ENCODE assay signal across 34 cellular contexts in the genomic region with DNA sequence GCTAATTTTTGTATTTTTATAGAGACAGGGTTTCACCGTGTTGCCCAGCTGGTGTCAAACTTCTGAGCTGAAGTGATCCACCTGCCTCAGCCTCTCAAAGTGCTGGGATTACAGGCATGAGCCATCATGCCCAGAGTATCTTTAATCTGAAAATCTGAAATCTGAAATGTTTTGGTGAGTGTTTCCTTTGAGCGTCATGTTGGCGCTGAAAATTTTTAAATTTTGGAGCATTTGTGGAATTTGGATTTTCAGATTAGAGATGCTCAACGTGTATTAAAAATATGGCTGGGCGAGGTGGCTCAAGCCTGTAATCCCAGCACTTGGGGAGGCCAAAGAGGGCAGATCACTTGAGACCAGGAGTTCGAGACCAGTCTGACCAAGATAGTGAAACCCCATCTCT.
"Had no signal": no experiment of that assay in that cellular context is flagged by ENCODE, and none has a peak within 500 bp of the region (broad histone marks: within the 10 kb centered on the region; RNA-seq: fewer than 3 reads in every experiment).

No MANE protein-coding gene starts in this region.

- H3K36me3 ChIP-seq: MG63 had no signal

- DNase-seq: Karpas-422, Kasumi-1, MM.1S, MV-4-11, NCI-H1048, NCI-H1092, NCI-H1092 treated with DMSO at 0.1 percent for 48 hours, NCI-H1105, NCI-H1105 treated with DMSO at 0.1 percent for 48 hours, NCI-H1417, NCI-H1417 treated with DMSO at 0.1 percent for 48 hours, NCI-H1436, NCI-H1436 treated with DMSO at 0.1 percent for 48 hours, NCI-H146, NCI-H1694, NCI-H1694 treated with DMSO at 0.1 percent for 48 hours, NCI-H187, NCI-H187 treated with DMSO at 0.1 percent for 48 hours, NCI-H1930, NCI-H2029, NCI-H2029 treated with DMSO at 0.1 percent for 48 hours, NCI-H2081, NCI-H2081 treated with DMSO at 0.1 percent for 48 hours, NCI-H2107, NCI-H2171, NCI-H2171 treated with DMSO at 0.1 percent for 48 hours, NCI-H2227 treated with DMSO at 0.1 percent for 48 hours, NCI-H226, NCI-H345, NCI-H446, NCI-H446 treated with DMSO at 0.1 percent for 48 hours, NCI-H510A, NCI-H510A treated with DMSO at 0.1 percent for 48 hours had no signal

- H3K9me3 ChIP-seq: MG63 had no signal

- H3K4me3 ChIP-seq: MG63 had no signal
